Comparison of ENCODE assay signal across 27 cellular contexts in genomic region chr2:54227798-54228197, GRCh38. TPM values are rescaled to one million over a fixed set of nuclear protein-coding genes. Genes with fewer than 3 reads are reported as not detected.
"Had no signal": no experiment of that assay in that cellular context is flagged by ENCODE, and none has a peak within 500 bp of the region (broad histone marks: within the 10 kb centered on the region; RNA-seq: fewer than 3 reads in every experiment).

No MANE protein-coding gene starts in this region.

- H3K27me3 Mint-ChIP-seq: activated CD4-positive, alpha-beta T cell treated with anti-CD3 and anti-CD28 coated beads for 36 hours; activated naive CD8-positive, alpha-beta T cell treated with anti-CD3 and anti-CD28 coated beads, Interleukin-2, amount 10 ng/mL, durations not matched to agents 7 days and 5 days had no signal

- H3K27ac ChIP-seq: Peyer's patch, WERI-Rb-1 had no signal

- H3K27me3 ChIP-seq: Peyer's patch had no signal

- H3K4me1 ChIP-seq: Peyer's patch had no signal

- H3K27ac Mint-ChIP-seq: activated CD4-positive, alpha-beta T cell treated with anti-CD3 and anti-CD28 coated beads for 36 hours; activated CD8-positive, alpha-beta T cell treated with anti-CD3 and anti-CD28 coated beads, Interleukin-2, amount 10 ng/mL, durations not matched to agents 7 days and 5 days; activated naive CD8-positive, alpha-beta T cell treated with anti-CD3 and anti-CD28 coated beads, Interleukin-2, amount 10 ng/mL, durations not matched to agents 7 days and 5 days; T-helper 1 cell treated with Interleukin-12 subunit alpha and Interleukin-12 subunit beta and Interleukin-4 antibody, amounts not matched to agents 30 μg/mL and 1 μg/mL, for 36 hours had no signal

- ATAC-seq: activated CD4-positive, alpha-beta T cell treated with anti-CD3 and anti-CD28 coated beads for 36 hours; activated CD8-positive, alpha-beta T cell treated with anti-CD3 and anti-CD28 coated beads, Interleukin-2, amount 10 ng/mL, durations not matched to agents 7 days and 5 days had no signal

- H3K4me1 Mint-ChIP-seq: activated CD4-positive, alpha-beta T cell treated with anti-CD3 and anti-CD28 coated beads for 36 hours had no signal

- H3K4me3 ChIP-seq: Peyer's patch had no signal

- H3K9me3 ChIP-seq: Peyer's patch had no signal

- H3K36me3 ChIP-seq: Peyer's patch, WERI-Rb-1 had no signal

- DNase-seq: activated CD4-positive, alpha-beta T cell treated with anti-CD3 and anti-CD28 coated beads for 36 hours; activated CD4-positive, alpha-beta T cell treated with anti-CD3 and anti-CD28 coated beads, Interleukin-2, amount 50 U/mL, for 1 hour; activated CD8-positive, alpha-beta memory T cell treated with anti-CD3 and anti-CD28 coated beads, Interleukin-2, amount 50 U/mL, for 48 hours; activated CD8-positive, alpha-beta T cell treated with anti-CD3 and anti-CD28 coated beads, Interleukin-2, amount 10 ng/mL, durations not matched to agents 7 days and 5 days; activated naive CD4-positive, alpha-beta T cell treated with anti-CD3 and anti-CD28 coated beads, Interleukin-2, amount 50 U/mL, for 16 hours; activated naive CD8-positive, alpha-beta T cell treated with anti-CD3 and anti-CD28 coated beads, Interleukin-2, amount 10 ng/mL, durations not matched to agents 7 days and 5 days; activated T-cell treated with anti-CD3 and anti-CD28 coated beads, Interleukin-2, amount 50 U/mL, for 1 hour; aorta; central memory CD4-positive, alpha-beta T cell; Karpas-422; MM.1S; NCI-H1105; NCI-H1436; NCI-H1694 treated with DMSO at 0.1 percent for 48 hours; NCI-H2029 treated with DMSO at 0.1 percent for 48 hours; NCI-H345; NCI-H510A; NCI-H526 treated with DMSO at 0.1 percent for 48 hours; NCI-H82; NK-92 treated with Interleukin-12 subunit alpha and Interleukin-12 subunit beta, amount 100 ng/mL, for 24 hours; Peyer's patch; SHP77 treated with DMSO at 0.1 percent for 48 hours; T-helper 9 cell; WERI-Rb-1 had no signal

- H3K4me3 Mint-ChIP-seq: activated CD4-positive, alpha-beta T cell treated with anti-CD3 and anti-CD28 coated beads for 36 hours; activated CD8-positive, alpha-beta T cell treated with anti-CD3 and anti-CD28 coated beads, Interleukin-2, amount 10 ng/mL, durations not matched to agents 7 days and 5 days; activated naive CD8-positive, alpha-beta T cell treated with anti-CD3 and anti-CD28 coated beads, Interleukin-2, amount 10 ng/mL, durations not matched to agents 7 days and 5 days; T-helper 1 cell treated with Interleukin-12 subunit alpha and Interleukin-12 subunit beta and Interleukin-4 antibody, amounts not matched to agents 30 μg/mL and 1 μg/mL, for 36 hours had no signal

RNA-seq across cellular contexts. Expression of gene TSPYL6, which starts 28.2 kb away (rescaled TPM):
- total RNA-seq: activated CD4-positive, alpha-beta T cell treated with anti-CD3 and anti-CD28 coated beads for 36 hours; activated CD8-positive, alpha-beta T cell treated with anti-CD3 and anti-CD28 coated beads, Interleukin-2, amount 10 ng/mL, durations not matched to agents 7 days and 5 days; activated naive CD8-positive, alpha-beta T cell treated with anti-CD3 and anti-CD28 coated beads, Interleukin-2, amount 10 ng/mL, durations not matched to agents 7 days and 5 days; bronchial epithelial cell; Peyer's patch; SK-MEL-5 had no signal
